23 cellular contexts compared by ENCODE assay signal in genomic region chr16:522320-523096, GRCh38. TPM values are rescaled to one million over a fixed set of nuclear protein-coding genes. Genes with fewer than 3 reads are reported as not detected.
A peak's percentile ranks its signal among the peaks of the same experiment; 100 is the strongest.
DNase-seq lines count a peak whose midpoint lies in the region; ATAC-seq, FAIRE-seq and TF ChIP-seq lines count a peak whose summit lies in the region.
"Had no signal": no experiment of that assay in that cellular context is flagged by ENCODE, and none has a peak within 500 bp of the region (broad histone marks: within the 10 kb centered on the region; RNA-seq: fewer than 3 reads in every experiment).

No MANE protein-coding gene starts in this region.

- intact Hi-C loops in Calu3 (cut with micrococcal nuclease; ENCODE audit: unreplicated experiment) = loop anchor here (10.0 kb wide), 1 partner anchor 112 kb away; the partner anchor contains the start of genes METTL26 and WFIKKN1
- intact Hi-C loops in GM12878 (cut with micrococcal nuclease; ENCODE audit: unreplicated experiment) = no loop called here

- H3K4me1 Mint-ChIP-seq in activated T-cell treated with anti-CD3 and anti-CD28 coated beads, Interleukin-2, amount 50 U/mL, for 24 hours (ENCODE audit: low read depth) = peaks cover 31% of the 10 kb centered on the region
- peaks cover 36% of the 10 kb centered on the region for H3K4me1 Mint-ChIP-seq in activated T-cell treated with anti-CD3 and anti-CD28 coated beads, Interleukin-2, amount 50 U/mL, for 72 hours (ENCODE audit: low read depth)
- H3K4me1 Mint-ChIP-seq in Calu3 (ENCODE audit: low read depth, unreplicated experiment) = peaks cover 19% of the 10 kb centered on the region

- no peak overlapping the region for H3K9ac ChIP-seq in GM12878 (ENCODE audit: control insufficient read depth, insufficient read depth, low read length)
- H3K9ac ChIP-seq in neuronal stem cell (ENCODE audit: low read depth, low read length, poor library complexity) = no peak overlapping the region
- H3K9ac ChIP-seq in Karpas-422 (ENCODE audit: low read length) = no peak overlapping the region

- no peak overlapping the region for H2AFZ ChIP-seq in GM12878 (ENCODE audit: control insufficient read depth, low read depth, low read length)
- H2AFZ ChIP-seq in neuronal stem cell (ENCODE audit: low read length) = no peak overlapping the region
- no peak overlapping the region for H2AFZ ChIP-seq in Karpas-422 (ENCODE audit: low read length)

- no peak overlapping the region for H3K14ac ChIP-seq in neuronal stem cell (ENCODE audit: low read length)

- no peak overlapping the region for H3K18ac ChIP-seq in neuronal stem cell (ENCODE audit: low read length)

- no peaks in the 10 kb centered on the region for H3K9me2 ChIP-seq in Karpas-422 (replicated peaks; ENCODE audit: insufficient read depth, low read length)

- peaks cover 0 to 2% of the 10 kb centered on the region in 2 experiments; a peak in 3 of 4 replicates for H3K36me3 ChIP-seq in GM12878 (ENCODE audit: control insufficient read depth in 2 of 2, insufficient read depth in 2 of 2, low read length in 1 of 2)
- peaks cover 33 to 67% of the 10 kb centered on the region in 2 donors for H3K36me3 ChIP-seq in neuronal stem cell (replicated peaks in 1 of 2; ENCODE audit: control insufficient read depth in 2 of 2, insufficient read depth in 2 of 2, low read length in 2 of 2)
- no peaks in the 10 kb centered on the region for H3K36me3 ChIP-seq in Karpas-422 (ENCODE audit: insufficient read depth, low read length)

- ATAC-seq in activated T-cell treated with anti-CD3 and anti-CD28 coated beads, Interleukin-2, amount 50 U/mL, for 72 hours (replicated peaks in 1 of 2) = no peak
- ATAC-seq in GM12878 (no peak), HG03442 (IDR thresholded peaks at IDR 0.05; ENCODE audit: unreplicated experiment) (no peak)
- ATAC-seq: HCT116; naive thymus-derived CD8-positive, alpha-beta T cell had no signal

- H3K4me2 ChIP-seq in GM12878 (ENCODE audit: control insufficient read depth, insufficient read depth) (no peak overlapping the region), neuronal stem cell (ENCODE audit: insufficient read depth, low read length, poor library complexity, severe bottlenecking) (no peak overlapping the region), Karpas-422 (ENCODE audit: low read depth, low read length, poor library complexity, severe bottlenecking) (no peak overlapping the region)

- H3K4me3 Mint-ChIP-seq in activated T-cell treated with anti-CD3 and anti-CD28 coated beads, Interleukin-2, amount 50 U/mL, for 24 hours = no peak overlapping the region
- H3K4me3 Mint-ChIP-seq in activated T-cell treated with anti-CD3 and anti-CD28 coated beads, Interleukin-2, amount 50 U/mL, for 72 hours = no peak overlapping the region
- H3K4me3 Mint-ChIP-seq in Calu3 (ENCODE audit: low read depth, unreplicated experiment) = no peak overlapping the region

- H4K8ac ChIP-seq in neuronal stem cell (ENCODE audit: low read depth, low read length) = no peak overlapping the region

- H2BK5ac ChIP-seq in neuronal stem cell (ENCODE audit: low read length) = no peak overlapping the region

- CTCF ChIA-PET in Calu3 (lab: Charles Lee) (interaction anchor here (1.0 kb wide), 1 partner anchor 10 kb away, joined by 6 read pairs; no protein-coding TSS in a partner anchor), GM12878 (lab: Yijun Ruan, JAX) (no interaction called here)

- POLR2A ChIA-PET in GM12878 (lab: Charles Lee) = no interaction called here

- no peaks in the 10 kb centered on the region; the same call in 1 of the 2 replicates for H4K20me1 ChIP-seq in GM12878 (ENCODE audit: control insufficient read depth, insufficient read depth)
- no peaks in the 10 kb centered on the region for H4K20me1 ChIP-seq in Karpas-422 (ENCODE audit: insufficient read depth, low read depth, low read length)

- FAIRE-seq in GM12878 (lab: Jason Lieb, UNC) = no peak
- FAIRE-seq: endometrium, GM12891 had no signal

- no peak overlapping the region for H2BK12ac ChIP-seq in neuronal stem cell (ENCODE audit: low read length)

- peak overlapping the region; percentile 100 for H3K27ac Mint-ChIP-seq in activated T-cell treated with anti-CD3 and anti-CD28 coated beads, Interleukin-2, amount 50 U/mL, for 24 hours
- H3K27ac Mint-ChIP-seq in activated T-cell treated with anti-CD3 and anti-CD28 coated beads, Interleukin-2, amount 50 U/mL, for 72 hours = no peak overlapping the region
- peak overlapping the region; percentile 61 for H3K27ac Mint-ChIP-seq in Calu3 (ENCODE audit: unreplicated experiment)
- H3K27ac Mint-ChIP-seq: activated T-helper 2 cell treated with anti-CD3 and anti-CD28 coated beads, Interferon-gamma antibody, Interleukin-2, Interleukin-4, amounts not matched to agents 10 μg/mL and 5 μg/mL and 100 μg/mL, durations not matched to agents 14 hours and 24 hours and 36 hours had no signal

- H3K79me2 ChIP-seq in GM12878 (ENCODE audit: control insufficient read depth, insufficient read depth, low read length) = peaks cover 20% of the 10 kb centered on the region
- peaks cover 12% of the 10 kb centered on the region for H3K79me2 ChIP-seq in Karpas-422 (ENCODE audit: low read length)

- WGBS in GM12878 (ENCODE audit: insufficient coverage, insufficient replicate concordance, low lambda C conversion rate, missing lambda C conversion rate) = 90% methylated on average over 23 of the region's 23 CpGs
- no CpG with 5 or more reads among the region's 23 CpGs for WGBS in neuronal stem cell (ENCODE audit: extremely low coverage in 2 of 2, insufficient read length in 2 of 2, insufficient replicate concordance in 1 of 2), 2 donors

- no peak overlapping the region for H3K27ac ChIP-seq in GM12878 (ENCODE audit: control insufficient read depth, insufficient read depth)
- no peak overlapping the region for H3K27ac ChIP-seq in neuronal stem cell (replicated peaks; ENCODE audit: low read length)
- no peak overlapping the region for H3K27ac ChIP-seq in Karpas-422 (ENCODE audit: low read length)
- H3K27ac ChIP-seq: vagina had no signal

- TF ChIP-seq EP300 in GM12878 (IDR thresholded peaks at IDR 0.05; ENCODE audit: borderline replicate concordance in 1 of 2, control insufficient read depth in 1 of 2, low read depth in 2 of 2, low read length in 2 of 2) = no peak

- no peak overlapping the region for H2AK5ac ChIP-seq in neuronal stem cell (ENCODE audit: low read depth, low read length)

- RAD21 ChIA-PET in GM12878 (lab: Charles Lee; ENCODE audit: unreplicated experiment) = no interaction called here

- H3K27me3 ChIP-seq in GM12878 (replicated peaks in 1 of 2; ENCODE audit: control insufficient read depth in 2 of 2, insufficient read depth in 2 of 2, low read length in 1 of 2) (no peaks in the 10 kb centered on the region), neuronal stem cell (ENCODE audit: control insufficient read depth in 3 of 3, insufficient read depth in 3 of 3, low read depth in 1 of 3, low read length in 3 of 3) (no peaks in the 10 kb centered on the region), Karpas-422 (ENCODE audit: low read length) (no peaks in the 10 kb centered on the region)
- H3K27me3 ChIP-seq: vagina had no signal

- no peak for TF ChIP-seq RAD21 in GM12878 (IDR thresholded peaks at IDR 0.05; ENCODE audit: insufficient read depth, low read depth, low read length)

- peak; percentile 23; the same call in 1 of the 2 replicates for TF ChIP-seq POLR2A in GM12878 (IDR thresholded peaks at IDR 0.05; ENCODE audit: low read depth, low read length)

- H3K27me3 Mint-ChIP-seq in activated T-cell treated with anti-CD3 and anti-CD28 coated beads, Interleukin-2, amount 50 U/mL, for 24 hours = no peaks in the 10 kb centered on the region
- no peaks in the 10 kb centered on the region for H3K27me3 Mint-ChIP-seq in activated T-cell treated with anti-CD3 and anti-CD28 coated beads, Interleukin-2, amount 50 U/mL, for 72 hours (ENCODE audit: low read depth)
- H3K27me3 Mint-ChIP-seq in Calu3 (ENCODE audit: unreplicated experiment) = no peaks in the 10 kb centered on the region
- H3K27me3 Mint-ChIP-seq: naive thymus-derived CD8-positive, alpha-beta T cell had no signal

- H3K4me1 ChIP-seq in GM12878 (ENCODE audit: control insufficient read depth, insufficient read depth, low read length) = peaks cover 25% of the 10 kb centered on the region
- H3K4me1 ChIP-seq in neuronal stem cell (ENCODE audit: control insufficient read depth in 2 of 2, insufficient read depth in 1 of 2, low read depth in 1 of 2, low read length in 2 of 2) = peaks cover 10 to 14% of the 10 kb centered on the region in 2 donors
- peaks cover 17% of the 10 kb centered on the region for H3K4me1 ChIP-seq in Karpas-422 (ENCODE audit: low read length)

- BruUV-seq in Calu3 (replicated peaks; lab: Mats Ljungman, UMichigan) (no TSS peak), GM12878 (replicated peaks; lab: Mats Ljungman, UMichigan) (no TSS peak)

- peak overlapping the region; percentile 95 for H3K23ac ChIP-seq in neuronal stem cell (ENCODE audit: low read depth, low read length, poor library complexity)

- H3K9me3 ChIP-seq in GM12878 (replicated peaks; ENCODE audit: control insufficient read depth, insufficient read depth, low read length) (no peaks in the 10 kb centered on the region), neuronal stem cell (replicated peaks in 1 of 2; ENCODE audit: control insufficient read depth in 2 of 2, insufficient read depth in 1 of 2, low read depth in 1 of 2, low read length in 2 of 2) (no peaks in the 10 kb centered on the region), Karpas-422 (ENCODE audit: low read length) (no peaks in the 10 kb centered on the region)
- H3K9me3 ChIP-seq: vagina had no signal

- no peak overlapping the region for H3K4ac ChIP-seq in neuronal stem cell (ENCODE audit: low read length)

- SMC1A ChIA-PET in GM12878 (lab: Charles Lee; ENCODE audit: uncharacterized antibody, unreplicated experiment) = no interaction called here

- no peak overlapping the region for H4K91ac ChIP-seq in neuronal stem cell (ENCODE audit: low read depth, low read length, poor library complexity)

- H3K36me3 Mint-ChIP-seq in activated T-cell treated with anti-CD3 and anti-CD28 coated beads, Interleukin-2, amount 50 U/mL, for 24 hours (ENCODE audit: low read depth) = peaks cover 51% of the 10 kb centered on the region
- H3K36me3 Mint-ChIP-seq in activated T-cell treated with anti-CD3 and anti-CD28 coated beads, Interleukin-2, amount 50 U/mL, for 72 hours (ENCODE audit: insufficient read depth in 2 of 2) = no peaks in the 10 kb centered on the region
- H3K36me3 Mint-ChIP-seq in Calu3 (ENCODE audit: insufficient read depth, unreplicated experiment) = peaks cover 60% of the 10 kb centered on the region
- H3K36me3 Mint-ChIP-seq: naive thymus-derived CD8-positive, alpha-beta T cell had no signal

- in situ Hi-C loops in GM12878 (cut with MboI) = no loop called here

- H3K4me3 ChIP-seq in GM12878 = no peak overlapping the region
- H3K4me3 ChIP-seq in neuronal stem cell (ENCODE audit: low read length in 2 of 2) = no peak overlapping the region
- H3K4me3 ChIP-seq in Karpas-422 (ENCODE audit: low read length) = no peak overlapping the region
- H3K4me3 ChIP-seq: vagina had no signal

- H2BK120ac ChIP-seq in neuronal stem cell (ENCODE audit: low read depth, low read length) = no peak overlapping the region

- no peaks in the 10 kb centered on the region for H3K9me3 Mint-ChIP-seq in activated T-cell treated with anti-CD3 and anti-CD28 coated beads, Interleukin-2, amount 50 U/mL, for 24 hours
- no peaks in the 10 kb centered on the region for H3K9me3 Mint-ChIP-seq in activated T-cell treated with anti-CD3 and anti-CD28 coated beads, Interleukin-2, amount 50 U/mL, for 72 hours
- H3K9me3 Mint-ChIP-seq in Calu3 (ENCODE audit: low read depth, unreplicated experiment) = no peaks in the 10 kb centered on the region
- H3K9me3 Mint-ChIP-seq: activated T-helper 2 cell treated with anti-CD3 and anti-CD28 coated beads, Interferon-gamma antibody, Interleukin-2, Interleukin-4, amounts not matched to agents 10 μg/mL and 5 μg/mL and 100 μg/mL, durations not matched to agents 14 hours and 24 hours and 36 hours; naive thymus-derived CD8-positive, alpha-beta T cell had no signal

- TF ChIP-seq CTCF in Calu3 (IDR thresholded peaks at IDR 0.05; ENCODE audit: unreplicated experiment) (no peak), GM12878 (IDR thresholded peaks at IDR 0.05 in 2 of 3, conservative IDR thresholded peaks at IDR 0.05 in 1 of 3; ENCODE audit: control insufficient read depth in 2 of 3, extremely low read depth in 1 of 3, insufficient read depth in 1 of 3, low read depth in 3 of 3, low read length in 3 of 3) (no peak)

- DNase-seq in activated T-cell treated with anti-CD3 and anti-CD28 coated beads, Interleukin-2, amount 50 U/mL, for 24 hours = no peak
- no peak for DNase-seq in activated T-cell treated with anti-CD3 and anti-CD28 coated beads, Interleukin-2, amount 50 U/mL, for 72 hours
- DNase-seq in Calu3 (no peak), GM12878 (ENCODE audit: low read depth, low spot score) (no peak), neuronal stem cell (ENCODE audit: low spot score) (no peak), NCI-H187 (lab: John Stamatoyannopoulos, UW) (no peak), Karpas-422 (no peak)
- DNase-seq: activated CD4-positive, CD25-positive, alpha-beta regulatory T cell; cortex of kidney; KG1; naive thymus-derived CD8-positive, alpha-beta T cell; NCI-H1694 treated with DMSO at 0.1 percent for 48 hours; Right ventricle myocardium superior; T1000 had no signal

- H2BK15ac ChIP-seq in neuronal stem cell (ENCODE audit: low read length) = no peak overlapping the region

- peaks cover 2% of the 10 kb centered on the region for H3K79me1 ChIP-seq in neuronal stem cell (ENCODE audit: low read depth, low read length)

RNA-seq across cellular contexts. Expression of gene CAPN15, which starts 5.0 kb away (rescaled TPM):
- 10 to 100 TPM; 46.6 to 58.5 TPM for total RNA-seq in activated T-cell treated with anti-CD3 and anti-CD28 coated beads, Interleukin-2, amount 50 U/mL, for 72 hours
- total RNA-seq in Calu3 (2022) (108 and 120 TPM in 2 replicates), GM12878 (2014; rRNA removed) (30.3 and 35.8 TPM in 2 replicates), GM12878 (2014; rRNA removed; fragmentation: Illumina TruSeq; extraction: Trizol) (6.9 and 8.0 TPM in 2 replicates), GM12878 (2021) (66.7 and 78.5 TPM in 2 replicates)
- 70.5 and 96.8 TPM in 2 replicates for total RNA-seq in GM12878 (2013; cell fraction: nucleolus; rRNA removed)
- 4.9 TPM for polyA plus RNA-seq in GM12878 (2011; ENCODE audit: low read depth)
- polyA plus RNA-seq in GM12878 (2011; rRNA removed) (4.4 and 12.8 TPM in 2 replicates), GM12878 (2014; fragmentation: Illumina TruSeq; extraction: Trizol) (0.62 and 3.8 TPM in 2 replicates), GM12878 (2014; fragmentation: Nextera tagmentation; extraction: Ambion mirVana) (1 to 10 TPM in 1 of 2 experiments, under 1 TPM in 1; 0.40 to 1.1 TPM), GM12878 (2014; rRNA removed) (40.2 and 48.8 TPM in 2 replicates), GM12878 (2016; fragmentation: Nextera tagmentation; extraction: Ambion mirVana) (1 to 10 TPM; 7.7 to 8.6 TPM)
- polyA plus RNA-seq in GM12878 (2011; cell fraction: cytosol; rRNA removed) = 15.5 and 29.7 TPM in 2 replicates
- polyA plus RNA-seq in GM12878 (2011; cell fraction: nucleus; rRNA removed) = 103 and 157 TPM in 2 replicates
- 25.2 and 27.2 TPM in 2 replicates for polyA plus RNA-seq in GM12878 (2012)
- polyA minus RNA-seq in GM12878 (2011; rRNA and poly(A)+ RNA removed) = 10.8 and 27.2 TPM in 2 replicates
- 25.5 and 28.9 TPM in 2 replicates for polyA minus RNA-seq in GM12878 (2011; cell fraction: cytosol; rRNA and poly(A)+ RNA removed)
- 14.6 and 33.4 TPM in 2 replicates for polyA minus RNA-seq in GM12878 (2011; cell fraction: nucleus; rRNA and poly(A)+ RNA removed)
- polyA plus RNA-seq in neuronal stem cell (2013, experiment 1 of 2) = 19.7 TPM
- 19.6 TPM for polyA plus RNA-seq in neuronal stem cell (2013, experiment 2 of 2)
- 26.7 and 51.3 TPM in 2 replicates for total RNA-seq in Karpas-422 (2014; rRNA removed; shearing (Covaris generic); ENCODE audit: low replicate concordance)

RNA-seq across cellular contexts. Expression of gene PRR35, which starts 37.7 kb away (rescaled TPM):
- under 1 TPM in 1 of 2 donors, not detected in 1; 0.10 TPM for total RNA-seq in activated T-cell treated with anti-CD3 and anti-CD28 coated beads, Interleukin-2, amount 50 U/mL, for 72 hours
- not detected in 2 replicates for total RNA-seq in Calu3 (2022)
- total RNA-seq in GM12878 (2013; cell fraction: nucleolus; rRNA removed) = not detected in 2 replicates
- total RNA-seq in GM12878 (2014; rRNA removed) = not detected in 2 replicates
- not detected in 2 replicates for total RNA-seq in GM12878 (2014; rRNA removed; fragmentation: Illumina TruSeq; extraction: Trizol)
- not detected in 2 replicates for total RNA-seq in GM12878 (2021)
- polyA plus RNA-seq in GM12878 (2011; ENCODE audit: low read depth) = not detected
- polyA plus RNA-seq in GM12878 (2011; rRNA removed) = not detected in 2 replicates
- not detected in 2 replicates for polyA plus RNA-seq in GM12878 (2011; cell fraction: cytosol; rRNA removed)
- not detected in 2 replicates for polyA plus RNA-seq in GM12878 (2011; cell fraction: nucleus; rRNA removed)
- not detected in 2 replicates for polyA plus RNA-seq in GM12878 (2012)
- not detected in 2 replicates for polyA plus RNA-seq in GM12878 (2014; fragmentation: Illumina TruSeq; extraction: Trizol)
- polyA plus RNA-seq in GM12878 (2014; fragmentation: Nextera tagmentation; extraction: Ambion mirVana) = not detected
- not detected in 2 replicates for polyA plus RNA-seq in GM12878 (2014; rRNA removed)
- polyA plus RNA-seq in GM12878 (2016; fragmentation: Nextera tagmentation; extraction: Ambion mirVana) = not detected
- not detected in 2 replicates for polyA minus RNA-seq in GM12878 (2011; rRNA and poly(A)+ RNA removed)
- polyA minus RNA-seq in GM12878 (2011; cell fraction: cytosol; rRNA and poly(A)+ RNA removed) = not detected in 2 replicates
- not detected in 2 replicates for polyA minus RNA-seq in GM12878 (2011; cell fraction: nucleus; rRNA and poly(A)+ RNA removed)
- polyA plus RNA-seq in neuronal stem cell (2013, experiment 1 of 2) = 0.17 TPM
- 0.21 TPM for polyA plus RNA-seq in neuronal stem cell (2013, experiment 2 of 2)
- total RNA-seq in Karpas-422 (2014; rRNA removed; shearing (Covaris generic); ENCODE audit: low replicate concordance) = not detected in 2 replicates
- total RNA-seq: activated T-helper 2 cell treated with anti-CD3 and anti-CD28 coated beads, Interferon-gamma antibody, Interleukin-2, Interleukin-4, amounts not matched to agents 10 μg/mL and 5 μg/mL and 100 μg/mL, durations not matched to agents 14 hours and 24 hours and 36 hours; HT-29; naive thymus-derived CD8-positive, alpha-beta T cell; posterior vena cava; Right ventricle myocardium superior; temporal lobe; vagina had no signal
- polyA plus RNA-seq: naive thymus-derived CD8-positive, alpha-beta T cell had no signal

RNA-seq across cellular contexts. Expression of gene NHLRC4, which starts 44.3 kb away (rescaled TPM):
- total RNA-seq in activated T-cell treated with anti-CD3 and anti-CD28 coated beads, Interleukin-2, amount 50 U/mL, for 72 hours = 1 to 10 TPM; 1.4 TPM
- total RNA-seq in Calu3 (2022) (not detected in 2 replicates), GM12878 (2014; rRNA removed) (1.1 and 1.5 TPM in 2 replicates), GM12878 (2014; rRNA removed; fragmentation: Illumina TruSeq; extraction: Trizol) (0.13 and 0.18 TPM in 2 replicates), GM12878 (2021) (0.67 and 0.72 TPM in 2 replicates)
- total RNA-seq in GM12878 (2013; cell fraction: nucleolus; rRNA removed) = 8.6 and 10.5 TPM in 2 replicates
- 0.54 TPM for polyA plus RNA-seq in GM12878 (2011; ENCODE audit: low read depth)
- polyA plus RNA-seq in GM12878 (2011; rRNA removed) (0.35 and 0.57 TPM in 2 replicates), GM12878 (2014; fragmentation: Illumina TruSeq; extraction: Trizol) (0.07 TPM in 1 of 2 replicates, not detected in the other), GM12878 (2014; fragmentation: Nextera tagmentation; extraction: Ambion mirVana) (not detected), GM12878 (2014; rRNA removed) (0.97 and 1.1 TPM in 2 replicates), GM12878 (2016; fragmentation: Nextera tagmentation; extraction: Ambion mirVana) (under 1 TPM in 1 of 2 experiments, not detected in 1; 0.52 TPM)
- 0.79 and 0.85 TPM in 2 replicates for polyA plus RNA-seq in GM12878 (2011; cell fraction: cytosol; rRNA removed)
- 4.8 and 5.7 TPM in 2 replicates for polyA plus RNA-seq in GM12878 (2011; cell fraction: nucleus; rRNA removed)
- polyA plus RNA-seq in GM12878 (2012) = 1.6 TPM in 2 replicates
- 0.29 and 0.52 TPM in 2 replicates for polyA minus RNA-seq in GM12878 (2011; rRNA and poly(A)+ RNA removed)
- polyA minus RNA-seq in GM12878 (2011; cell fraction: cytosol; rRNA and poly(A)+ RNA removed) = 0.53 TPM in 1 of 2 replicates, not detected in the other
- polyA minus RNA-seq in GM12878 (2011; cell fraction: nucleus; rRNA and poly(A)+ RNA removed) = 2.0 and 3.3 TPM in 2 replicates
- polyA plus RNA-seq in neuronal stem cell (2013, experiment 1 of 2) = 0.04 TPM
- 0.04 TPM for polyA plus RNA-seq in neuronal stem cell (2013, experiment 2 of 2)
- total RNA-seq in Karpas-422 (2014; rRNA removed; shearing (Covaris generic); ENCODE audit: low replicate concordance) = 3.7 and 5.9 TPM in 2 replicates

RNA-seq across cellular contexts. Expression of gene PIGQ, which starts 47.3 kb away (rescaled TPM):
- total RNA-seq in activated T-cell treated with anti-CD3 and anti-CD28 coated beads, Interleukin-2, amount 50 U/mL, for 72 hours = 10 to 100 TPM; 18.2 to 22.4 TPM
- 101 and 106 TPM in 2 replicates for total RNA-seq in Calu3 (2022)
- 39.2 and 47.0 TPM in 2 replicates for total RNA-seq in GM12878 (2013; cell fraction: nucleolus; rRNA removed)
- total RNA-seq in GM12878 (2014; rRNA removed) = 15.5 and 17.5 TPM in 2 replicates
- total RNA-seq in GM12878 (2014; rRNA removed; fragmentation: Illumina TruSeq; extraction: Trizol) = 4.5 and 5.5 TPM in 2 replicates
- 24.0 and 31.3 TPM in 2 replicates for total RNA-seq in GM12878 (2021)
- 3.2 TPM for polyA plus RNA-seq in GM12878 (2011; ENCODE audit: low read depth)
- 2.0 and 5.7 TPM in 2 replicates for polyA plus RNA-seq in GM12878 (2011; rRNA removed)
- polyA plus RNA-seq in GM12878 (2011; cell fraction: cytosol; rRNA removed) = 7.9 and 14.6 TPM in 2 replicates
- 62.1 and 85.8 TPM in 2 replicates for polyA plus RNA-seq in GM12878 (2011; cell fraction: nucleus; rRNA removed)
- polyA plus RNA-seq in GM12878 (2012) = 12.2 and 13.2 TPM in 2 replicates
- polyA plus RNA-seq in GM12878 (2014; fragmentation: Illumina TruSeq; extraction: Trizol) = 1.9 and 4.4 TPM in 2 replicates
- 1 to 10 TPM in 1 of 2 experiments, not detected in 1; 1.8 TPM for polyA plus RNA-seq in GM12878 (2014; fragmentation: Nextera tagmentation; extraction: Ambion mirVana)
- 26.6 and 28.5 TPM in 2 replicates for polyA plus RNA-seq in GM12878 (2014; rRNA removed)
- polyA plus RNA-seq in GM12878 (2016; fragmentation: Nextera tagmentation; extraction: Ambion mirVana) = 10 to 100 TPM; 25.6 to 30.7 TPM
- polyA minus RNA-seq in GM12878 (2011; rRNA and poly(A)+ RNA removed) = 7.8 and 15.8 TPM in 2 replicates
- polyA minus RNA-seq in GM12878 (2011; cell fraction: cytosol; rRNA and poly(A)+ RNA removed) = 6.1 and 7.1 TPM in 2 replicates
- 16.1 and 27.3 TPM in 2 replicates for polyA minus RNA-seq in GM12878 (2011; cell fraction: nucleus; rRNA and poly(A)+ RNA removed)
- 23.9 TPM for polyA plus RNA-seq in neuronal stem cell (2013, experiment 1 of 2)
- 22.8 TPM for polyA plus RNA-seq in neuronal stem cell (2013, experiment 2 of 2)
- 35.7 and 64.3 TPM in 2 replicates for total RNA-seq in Karpas-422 (2014; rRNA removed; shearing (Covaris generic); ENCODE audit: low replicate concordance)
